20 cellular contexts compared by ENCODE assay signal in genomic region chr19:47152205-47152604, GRCh38. TPM values are rescaled to one million over a fixed set of nuclear protein-coding genes. Genes with fewer than 3 reads are reported as not detected.
A peak's percentile ranks its signal among the peaks of the same experiment; 100 is the strongest.
DNase-seq lines count a peak whose midpoint lies in the region; ATAC-seq and TF ChIP-seq lines count a peak whose summit lies in the region.
"Had no signal": no experiment of that assay in that cellular context is flagged by ENCODE, and none has a peak within 500 bp of the region (broad histone marks: within the 10 kb centered on the region; RNA-seq: fewer than 3 reads in every experiment).

No MANE protein-coding gene starts in this region.

- intact Hi-C loops in transverse colon (cut with DNase I; ENCODE audit: low total_unique reads): loop anchor here (10.0 kb wide), 1 partner anchor 53 kb away; no protein-coding TSS in a partner anchor
- intact Hi-C loops in adrenal gland (cut with DNase I): no loop called here

- no peak for ATAC-seq in activated T-cell treated with anti-CD3 and anti-CD28 coated beads, Interleukin-2, amount 50 U/mL, for 72 hours (replicated peaks in 1 of 2)
- ATAC-seq in WTC11: no peak
- ATAC-seq in HG02678 (IDR thresholded peaks at IDR 0.05; ENCODE audit: unreplicated experiment): no peak
- ATAC-seq: A549; activated naive CD8-positive, alpha-beta T cell treated with anti-CD3 and anti-CD28 coated beads, Interleukin-2, amount 50 U/mL, for 24 hours; CD8-positive, alpha-beta T cell; psoas muscle had no signal

- POLR2A ChIA-PET in WTC11 (lab: Charles Lee): interaction anchor here (0.6 to 1.1 kb wide), 2 partner anchors 92 to 120 kb away, joined by 3 read pairs; no protein-coding TSS in a partner anchor

- TF ChIP-seq EP300 in transverse colon (IDR thresholded peaks at IDR 0.05; ENCODE audit: low read depth): no peak

- no peak for DNase-seq in activated T-cell treated with anti-CD3 and anti-CD28 coated beads, Interleukin-2, amount 50 U/mL, for 72 hours
- DNase-seq in activated T-cell treated with anti-CD3 and anti-CD28 coated beads for 4 hours (no peak), WTC11 (ENCODE audit: low spot score) (no peak), lung microvascular endothelial cell (ENCODE audit: low read depth in 2 of 2) (peak; percentile 36 to 83), transverse colon (no peak), adrenal gland (no peak), SHP77 (lab: John Stamatoyannopoulos, UW) (no peak)
- DNase-seq: activated naive CD8-positive, alpha-beta T cell treated with anti-CD3 and anti-CD28 coated beads, Interleukin-2, amount 50 U/mL, for 24 hours; CD8-positive, alpha-beta T cell; cerebellar nuclear complex; EL; heart left ventricle; kidney; NCI-H1436 treated with DMSO at 0.1 percent for 48 hours; NCI-H526 treated with DMSO at 0.1 percent for 48 hours; psoas muscle; stimulated activated CD4-positive, alpha-beta T cell treated with anti-CD3 and anti-CD28 coated beads, Interleukin-15, amount 100 ng/mL, for 24 hours; substantia nigra had no signal

- H3K4me1 ChIP-seq in transverse colon (peaks cover 17 to 68% (median 49%) of the 10 kb centered on the region in 4 donors), adrenal gland (replicated peaks in 1 of 2) (peaks cover 2 to 12% of the 10 kb centered on the region in 2 donors)

- no peak overlapping the region for H3K4me3 ChIP-seq in transverse colon
- H3K4me3 ChIP-seq in adrenal gland: no peak overlapping the region
- H3K4me3 ChIP-seq: A549, heart left ventricle, psoas muscle had no signal

- H3K27me3 ChIP-seq in transverse colon (no peaks in the 10 kb centered on the region), adrenal gland (no peaks in the 10 kb centered on the region)
- H3K27me3 ChIP-seq: heart left ventricle had no signal

- H3K27ac ChIP-seq in transverse colon (peak overlapping the region; percentile 58 to 93 (median 79)), adrenal gland (no peak overlapping the region)
- H3K27ac ChIP-seq: A549, psoas muscle had no signal

- peaks cover 54% of the 10 kb centered on the region for H3K4me1 Mint-ChIP-seq in activated T-cell treated with anti-CD3 and anti-CD28 coated beads, Interleukin-2, amount 50 U/mL, for 72 hours (ENCODE audit: low read depth)
- H3K4me1 Mint-ChIP-seq in WTC11: peaks cover 32% of the 10 kb centered on the region

- TF ChIP-seq CTCF in WTC11 (IDR thresholded peaks at IDR 0.05) (no peak), transverse colon (IDR thresholded peaks at IDR 0.05) (no peak), adrenal gland (IDR thresholded peaks at IDR 0.05) (no peak)

- H3K36me3 Mint-ChIP-seq in activated T-cell treated with anti-CD3 and anti-CD28 coated beads, Interleukin-2, amount 50 U/mL, for 72 hours (ENCODE audit: insufficient read depth in 2 of 2): peaks cover 26 to 63% of the 10 kb centered on the region in 2 donors
- H3K36me3 Mint-ChIP-seq in WTC11: peaks cover 82% of the 10 kb centered on the region

- CTCF ChIA-PET in WTC11 (lab: Charles Lee): no interaction called here

- no peaks in the 10 kb centered on the region for H3K9me3 ChIP-seq in transverse colon
- H3K9me3 ChIP-seq in adrenal gland (replicated peaks in 1 of 3): no peaks in the 10 kb centered on the region
- H3K9me3 ChIP-seq: A549, heart left ventricle, psoas muscle had no signal

- TF ChIP-seq POLR2A in transverse colon (IDR thresholded peaks at IDR 0.05) (no peak), adrenal gland (IDR thresholded peaks at IDR 0.05) (no peak)

- H3K36me3 ChIP-seq in transverse colon: peaks cover 0 to 18% (median 6%) of the 10 kb centered on the region in 4 donors
- H3K36me3 ChIP-seq in adrenal gland (replicated peaks in 1 of 2): peaks cover 0 to 42% of the 10 kb centered on the region in 2 donors

- H3K9me3 Mint-ChIP-seq in activated T-cell treated with anti-CD3 and anti-CD28 coated beads, Interleukin-2, amount 50 U/mL, for 72 hours: no peaks in the 10 kb centered on the region
- no peaks in the 10 kb centered on the region for H3K9me3 Mint-ChIP-seq in WTC11
- H3K9me3 Mint-ChIP-seq: activated naive CD8-positive, alpha-beta T cell treated with anti-CD3 and anti-CD28 coated beads, Interleukin-2, amount 50 U/mL, for 24 hours; CD8-positive, alpha-beta T cell had no signal

- no peak overlapping the region for H3K4me3 Mint-ChIP-seq in activated T-cell treated with anti-CD3 and anti-CD28 coated beads, Interleukin-2, amount 50 U/mL, for 72 hours
- H3K4me3 Mint-ChIP-seq in WTC11: no peak overlapping the region
- H3K4me3 Mint-ChIP-seq: activated naive CD8-positive, alpha-beta T cell treated with anti-CD3 and anti-CD28 coated beads, Interleukin-2, amount 50 U/mL, for 24 hours; CD8-positive, alpha-beta T cell had no signal

- WGBS in transverse colon (ENCODE audit: low coverage in 1 of 2), 2 donors: 42 to 50% methylated on average over 1 of the region's 1 CpG
- WGBS in adrenal gland, 4 donors: 30 to 59% (median 46%) methylated on average over 1 of the region's 1 CpG

- in situ Hi-C loops in transverse colon (cut with MboI; ENCODE audit: low pct_ligation_motif_present in 1 of 4, low pct_unique_long_range_greater_than_20kb in 1 of 4, low sequenced_read_pairs in 3 of 4): loop anchor here in 2 of 4 donors (5.0 to 10.0 kb wide), 2 partner anchors 93 to 95 kb away; no protein-coding TSS in a partner anchor

- H3K27ac Mint-ChIP-seq in activated T-cell treated with anti-CD3 and anti-CD28 coated beads, Interleukin-2, amount 50 U/mL, for 72 hours: peak overlapping the region; percentile 70
- H3K27ac Mint-ChIP-seq in WTC11: peak overlapping the region; percentile 87
- H3K27ac Mint-ChIP-seq: activated naive CD8-positive, alpha-beta T cell treated with anti-CD3 and anti-CD28 coated beads, Interleukin-2, amount 50 U/mL, for 24 hours had no signal

- no peaks in the 10 kb centered on the region for H3K27me3 Mint-ChIP-seq in activated T-cell treated with anti-CD3 and anti-CD28 coated beads, Interleukin-2, amount 50 U/mL, for 72 hours (ENCODE audit: low read depth)
- H3K27me3 Mint-ChIP-seq in WTC11 (ENCODE audit: low read depth): no peaks in the 10 kb centered on the region
- H3K27me3 Mint-ChIP-seq: activated naive CD8-positive, alpha-beta T cell treated with anti-CD3 and anti-CD28 coated beads, Interleukin-2, amount 50 U/mL, for 24 hours had no signal

TF ChIP-seq in WTC11, 78 proteins besides CTCF, POLR2A, EP300 and RAD21 (continues in another document):
- TF ChIP-seq EMX1 (CRISPR knock-in tag; IDR thresholded peaks at IDR 0.05) (no peak), FOXP1 (CRISPR knock-in tag; IDR thresholded peaks at IDR 0.05; ENCODE audit: borderline replicate concordance) (no peak), GRHL2 (CRISPR knock-in tag; IDR thresholded peaks at IDR 0.05; ENCODE audit: insufficient replicate concordance, severe bottlenecking) (no peak), SP1 (CRISPR knock-in tag; conservative IDR thresholded peaks at IDR 0.05) (no peak), ZBTB43 (CRISPR knock-in tag; IDR thresholded peaks at IDR 0.05) (no peak), ZNF425 (CRISPR knock-in tag; conservative IDR thresholded peaks at IDR 0.05) (no peak), NR1H2 (CRISPR knock-in tag; IDR thresholded peaks at IDR 0.05) (no peak), ZNF263 (CRISPR knock-in tag; IDR thresholded peaks at IDR 0.05; ENCODE audit: low read depth) (no peak), ZNF138 (CRISPR knock-in tag; conservative IDR thresholded peaks at IDR 0.05) (no peak)

RNA-seq across cellular contexts. Expression of gene SAE1, which starts 21.6 kb away (rescaled TPM):
- 100 to 1,000 TPM; 232 to 254 TPM for total RNA-seq in activated T-cell treated with anti-CD3 and anti-CD28 coated beads, Interleukin-2, amount 50 U/mL, for 72 hours
- total RNA-seq in WTC11 (2021) (215 to 224 TPM (median 221 TPM) in 3 replicates), lung microvascular endothelial cell (96.8 and 131 TPM in 2 replicates), transverse colon (10 to 100 TPM; 27.3 to 85.4 (median 51.8) TPM), adrenal gland (10 to 100 TPM; 40.1 to 58.5 (median 49.7) TPM)
- polyA plus RNA-seq in adrenal gland: 10 to 100 TPM; 19.0 to 71.8 (median 23.6) TPM

RNA-seq across cellular contexts. Expression of gene ZC3H4, which starts 38.6 kb away (rescaled TPM):
- 10 to 100 TPM; 76.0 to 84.0 TPM for total RNA-seq in activated T-cell treated with anti-CD3 and anti-CD28 coated beads, Interleukin-2, amount 50 U/mL, for 72 hours
- total RNA-seq in WTC11 (2021) (67.2 to 75.5 TPM (median 73.2 TPM) in 3 replicates), lung microvascular endothelial cell (7.2 and 9.5 TPM in 2 replicates), transverse colon (10 to 100 TPM; 25.4 to 32.2 (median 28.0) TPM), adrenal gland (10 to 100 TPM; 19.2 to 45.0 (median 27.1) TPM)
- 10 to 100 TPM; 10.8 to 24.9 (median 19.7) TPM for polyA plus RNA-seq in adrenal gland

Comparison
In these comparisons a context has a peak if more than half of its experiments do, and no peak if none do; other contexts are left out.
1. DNase-seq: peak in lung microvascular endothelial cell (2 of 2); none in activated T-cell treated with anti-CD3 and anti-CD28 coated beads, Interleukin-2, amount 50 U/mL, for 72 hours (0 of 2), activated T-cell treated with anti-CD3 and anti-CD28 coated beads for 4 hours (single experiment), WTC11 (single experiment), transverse colon (single experiment), adrenal gland (0 of 7) and SHP77 (0 of 2).
2. H3K27ac ChIP-seq: peak in transverse colon (4 of 4); none in adrenal gland (0 of 5).